ENCODE assay signal across 18 cellular contexts in the genomic region with DNA sequence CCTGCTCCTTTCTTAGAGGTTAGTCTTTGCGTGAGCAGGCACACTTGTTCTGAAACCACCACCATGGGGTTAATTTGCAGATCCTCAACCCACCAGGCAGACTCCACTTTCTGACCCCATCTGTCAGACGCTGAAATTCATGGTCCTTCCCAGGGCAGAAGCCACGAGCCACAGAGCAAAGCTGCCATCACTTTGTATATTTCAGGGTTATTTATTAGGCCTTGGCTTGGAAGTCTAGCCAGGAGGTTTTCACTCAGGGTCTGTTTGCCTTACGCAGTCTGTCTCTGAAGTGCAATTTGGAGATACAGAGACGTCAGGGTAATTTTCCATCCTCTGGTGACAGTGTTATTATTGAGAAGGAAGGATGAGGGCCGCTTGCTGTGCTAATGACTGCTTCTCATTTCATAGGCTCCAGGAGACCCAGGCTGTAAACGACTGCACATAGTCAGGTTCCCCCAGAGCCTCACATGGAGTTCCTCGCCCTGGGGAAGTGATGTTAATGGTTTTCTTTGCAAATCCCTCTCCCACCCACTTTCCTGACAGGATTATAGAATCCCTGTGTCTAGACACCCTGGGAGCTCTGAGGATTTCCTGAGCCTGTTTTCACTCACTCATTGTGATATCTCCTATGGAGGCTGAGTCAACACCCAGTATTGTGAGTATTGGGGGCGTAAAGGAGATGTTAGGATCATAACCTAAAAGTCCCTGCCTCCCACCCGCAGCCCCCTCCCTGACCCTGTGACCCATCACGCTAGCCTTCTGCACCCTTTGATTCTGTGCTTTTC.
A peak's percentile ranks its signal among the peaks of the same experiment; 100 is the strongest.
DNase-seq lines count a peak whose midpoint lies in the region; ATAC-seq, FAIRE-seq and TF ChIP-seq lines count a peak whose summit lies in the region.
"Had no signal": no experiment of that assay in that cellular context is flagged by ENCODE, and none has a peak within 500 bp of the region (broad histone marks: within the 10 kb centered on the region; RNA-seq: fewer than 3 reads in every experiment).

No MANE protein-coding gene starts in this region.

- H3K36me3 ChIP-seq in PC-3 (ENCODE audit: low read depth, low read length), result no peaks in the 10 kb centered on the region
- no peaks in the 10 kb centered on the region for H3K36me3 ChIP-seq in keratinocyte (ENCODE audit: control insufficient read depth in 2 of 2, extremely low read depth in 1 of 2, insufficient read depth in 2 of 2, low read length in 2 of 2)
- H3K36me3 ChIP-seq in left lung, result no peaks in the 10 kb centered on the region
- H3K36me3 ChIP-seq: heart left ventricle, left ventricle myocardium inferior, WERI-Rb-1 had no signal

- intact Hi-C loops in PC-3 (cut with micrococcal nuclease), result no loop called here
- intact Hi-C loops in left lung (cut with DNase I), result no loop called here

- no peak for FAIRE-seq in keratinocyte (lab: Jason Lieb, UNC)
- FAIRE-seq: K562 had no signal

- CTCF ChIA-PET in PC-3 (lab: Charles Lee), result no interaction called here

- peak overlapping the region; percentile 77 for H3K27ac ChIP-seq in PC-3 (ENCODE audit: low read length)
- peak overlapping the region; percentile 42 for H3K27ac ChIP-seq in keratinocyte (ENCODE audit: control insufficient read depth, insufficient read depth, low read length)
- no peak overlapping the region for H3K27ac ChIP-seq in left lung
- H3K27ac ChIP-seq: heart left ventricle, left ventricle myocardium inferior, WERI-Rb-1 had no signal

- H3K4me1 ChIP-seq in PC-3 (ENCODE audit: insufficient read depth, low read length) (peaks cover 29% of the 10 kb centered on the region), keratinocyte (ENCODE audit: control insufficient read depth, extremely low read depth, insufficient read depth, low read length) (peaks cover 33% of the 10 kb centered on the region), left lung (no peaks in the 10 kb centered on the region)
- H3K4me1 ChIP-seq: heart left ventricle, left ventricle myocardium inferior had no signal

- no peaks in the 10 kb centered on the region for H3K79me2 ChIP-seq in PC-3 (ENCODE audit: low read length)
- H3K79me2 ChIP-seq in keratinocyte (ENCODE audit: control insufficient read depth, insufficient read depth, low read length), result no peaks in the 10 kb centered on the region

- no peaks in the 10 kb centered on the region for H3F3A ChIP-seq in PC-3 (ENCODE audit: low read length, unreplicated experiment)

- peak overlapping the region; percentile 61 for H3K4me2 ChIP-seq in PC-3 (ENCODE audit: low read length)
- H3K4me2 ChIP-seq in keratinocyte (ENCODE audit: control insufficient read depth, extremely low read depth, insufficient read depth, low read depth, low read length), result peak overlapping the region; percentile 24

- TF ChIP-seq CTCF in PC-3 (conservative IDR thresholded peaks at IDR 0.05; ENCODE audit: low read depth, low read length), result no peak
- no peak for TF ChIP-seq CTCF in keratinocyte (optimal IDR thresholded peaks at IDR 0.05 in 1 of 3, IDR thresholded peaks at IDR 0.05 in 1 of 3, conservative IDR thresholded peaks at IDR 0.05 in 1 of 3; ENCODE audit: extremely low read depth in 1 of 3, insufficient read depth in 2 of 3, low read length in 3 of 3)
- TF ChIP-seq CTCF in left lung (IDR thresholded peaks at IDR 0.05), result no peak

- H3K9ac ChIP-seq in PC-3 (ENCODE audit: low read length) (peak overlapping the region; percentile 18; the same call in 1 of the 2 replicates), keratinocyte (ENCODE audit: control insufficient read depth, extremely low read depth, insufficient read depth, low read length) (peak overlapping the region; percentile 19)

- POLR2A ChIA-PET in PC-3 (lab: Charles Lee; ENCODE audit: unreplicated experiment), result no interaction called here

- H2AFZ ChIP-seq in PC-3 (ENCODE audit: low read length) (no peak overlapping the region; the same call in 1 of the 2 replicates), keratinocyte (ENCODE audit: control insufficient read depth, low read length) (peak overlapping the region; percentile 5)

- H3K9me3 ChIP-seq in PC-3 (ENCODE audit: low read length), result no peaks in the 10 kb centered on the region
- H3K9me3 ChIP-seq in keratinocyte (ENCODE audit: control insufficient read depth, low read depth, low read length), result no peaks in the 10 kb centered on the region
- H3K9me3 ChIP-seq in left lung, result no peaks in the 10 kb centered on the region

- no peaks in the 10 kb centered on the region for H3K9me2 ChIP-seq in PC-3 (replicated peaks; ENCODE audit: low read length)

- no peaks in the 10 kb centered on the region for H3K9me1 ChIP-seq in keratinocyte (ENCODE audit: control insufficient read depth, extremely low read depth, insufficient read depth, low read length)

- no peaks in the 10 kb centered on the region for H3K27me3 ChIP-seq in PC-3 (ENCODE audit: low read length)
- no peaks in the 10 kb centered on the region for H3K27me3 ChIP-seq in keratinocyte (ENCODE audit: control insufficient read depth, extremely low read depth, insufficient read depth, low read length)
- peaks cover 0 to 7% of the 10 kb centered on the region in 2 donors for H3K27me3 ChIP-seq in left lung

- H4K20me1 ChIP-seq in PC-3 (ENCODE audit: low read length), result no peaks in the 10 kb centered on the region
- H4K20me1 ChIP-seq in keratinocyte (ENCODE audit: control insufficient read depth, extremely low read depth, insufficient read depth, low read length), result no peaks in the 10 kb centered on the region

- BruUV-seq in PC-3 (replicated peaks; lab: Mats Ljungman, UMichigan), result no TSS peak

- DNase-seq in NCI-H510A treated with DMSO at 0.1 percent for 48 hours (lab: John Stamatoyannopoulos, UW) (peak; percentile 6), NCI-H510A (lab: John Stamatoyannopoulos, UW) (no peak), PC-3 (no peak), keratinocyte (ENCODE audit: low read depth, low spot score) (no peak), left lung (no peak)
- DNase-seq: CD4-positive, alpha-beta T cell; erythroblast; heart left ventricle; left ventricle myocardium inferior; naive thymus-derived CD8-positive, alpha-beta T cell; NCI-H1930; right cardiac atrium; stimulated activated naive CD8-positive, alpha-beta T cell treated with anti-CD3 and anti-CD28 coated beads, Interleukin-15, Interleukin-2, amounts not matched to agents 100 U/mL and 50 U/mL, for 24 hours; WERI-Rb-1 had no signal

- dilution Hi-C loops in keratinocyte (cut with MboI; ENCODE audit: extremely low pct_ligation_motif_present, low sequenced_read_pairs), result no loop called here

- no peak for ATAC-seq in PC-3
- no peak for ATAC-seq in activated CD4-positive, CD25-positive, alpha-beta regulatory T cell treated with anti-CD3 and anti-CD28 coated beads, Interleukin-2, amount 50 U/mL, for 24 hours
- ATAC-seq in HG02884 (IDR thresholded peaks at IDR 0.05; ENCODE audit: unreplicated experiment), result no peak
- ATAC-seq in GM18870 (IDR thresholded peaks at IDR 0.05; ENCODE audit: unreplicated experiment), result no peak
- no peak for ATAC-seq in left lung
- ATAC-seq: heart left ventricle; K562; naive thymus-derived CD8-positive, alpha-beta T cell; right cardiac atrium; stimulated activated naive CD8-positive, alpha-beta T cell treated with anti-CD3 and anti-CD28 coated beads, Interleukin-15, Interleukin-2, amounts not matched to agents 100 U/mL and 50 U/mL, for 24 hours had no signal

- H3K4me3 ChIP-seq in PC-3 (ENCODE audit: low read length) (no peak overlapping the region), keratinocyte (ENCODE audit: control insufficient read depth in 2 of 3, extremely low read depth in 1 of 3, insufficient read depth in 2 of 3, low read depth in 1 of 3, low read length in 3 of 3) (no peak overlapping the region), left lung (no peak overlapping the region)
- H3K4me3 ChIP-seq: heart left ventricle, K562, left ventricle myocardium inferior had no signal

Comparison
In these comparisons a context has a peak if more than half of its experiments do, and no peak if none do; other contexts are left out.
1. H3K27ac ChIP-seq: peak in PC-3 (single experiment) and keratinocyte (single experiment); none in left lung (0 of 2).